In the genomic region with DNA sequence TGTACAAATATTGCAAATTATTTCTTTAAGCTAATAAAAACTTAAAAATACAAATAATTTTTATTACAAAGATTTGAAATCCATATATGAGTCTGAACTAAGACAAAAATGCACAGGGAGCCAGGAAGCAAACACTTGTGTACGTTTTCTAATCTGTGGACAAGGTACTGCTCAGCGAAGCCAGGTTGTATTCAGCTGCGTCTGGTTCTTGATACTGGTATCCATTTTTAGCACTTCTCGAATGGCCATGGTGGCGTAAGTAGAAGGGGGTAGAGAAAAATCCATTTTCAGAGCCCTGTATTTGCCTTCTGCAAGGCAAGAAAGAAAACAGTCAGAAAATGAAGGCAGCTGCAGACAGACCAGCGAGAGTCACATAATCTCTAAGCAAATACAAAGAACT, we compare ENCODE assay signal across 22 cellular contexts.
DNase-seq lines count a peak whose midpoint lies in the region; ATAC-seq, FAIRE-seq and TF ChIP-seq lines count a peak whose summit lies in the region.
"Had no signal": no experiment of that assay in that cellular context is flagged by ENCODE, and none has a peak within 500 bp of the region (broad histone marks: within the 10 kb centered on the region; RNA-seq: fewer than 3 reads in every experiment).

No MANE protein-coding gene starts in this region.

- H3K27ac Mint-ChIP-seq in brain, result peak overlapping the region in 4 of 5 experiments; percentile 55 to 88 (median 81)
- H3K27ac Mint-ChIP-seq in neural progenitor cell, result peak overlapping the region; percentile 81

- intact Hi-C loops in Right ventricle myocardium superior (cut with DNase I), result no loop called here
- intact Hi-C loops in Right ventricle myocardium inferior (cut with DNase I), result no loop called here
- intact Hi-C loops in body of pancreas (cut with DNase I), result no loop called here

- FAIRE-seq in GM19239 (lab: Jason Lieb, UNC), result peak; percentile 8
- FAIRE-seq: A549, GM12891, GM18507, H54 had no signal

- H3K4me3 ChIP-seq in neural progenitor cell, result no peak overlapping the region
- H3K4me3 ChIP-seq in body of pancreas, result no peak overlapping the region
- H3K4me3 ChIP-seq: A549, HAP-1 had no signal

- no peaks in the 10 kb centered on the region for H3K27me3 ChIP-seq in neural progenitor cell
- no peaks in the 10 kb centered on the region for H3K27me3 ChIP-seq in body of pancreas

- H3K36me3 ChIP-seq in neural progenitor cell, result peaks cover 8% of the 10 kb centered on the region
- H3K36me3 ChIP-seq in body of pancreas (replicated peaks in 1 of 2; ENCODE audit: insufficient read depth in 1 of 2, low read depth in 2 of 2), result peaks cover 0 to 2% of the 10 kb centered on the region in 2 donors

- H3K27ac ChIP-seq in neural progenitor cell (peak overlapping the region; percentile 71), body of pancreas (no peak overlapping the region)
- H3K27ac ChIP-seq: A549 had no signal

- H4K20me1 ChIP-seq in neural progenitor cell (ENCODE audit: low read depth), result no peaks in the 10 kb centered on the region

- H3F3A ChIP-seq in neural progenitor cell (ENCODE audit: low read depth), result peaks cover 19% of the 10 kb centered on the region

- DNase-seq in Right ventricle myocardium superior, result no peak
- no peak for DNase-seq in Right ventricle myocardium inferior (ENCODE audit: missing footprints)
- no peak for DNase-seq in GM19239 (ENCODE audit: insufficient read length, low spot score)
- DNase-seq in neural progenitor cell (ENCODE audit: low spot score), result no peak
- no peak for DNase-seq in HT-29 (ENCODE audit: low spot score)
- no peak for DNase-seq in NCI-H2081 (lab: John Stamatoyannopoulos, UW)
- no peak for DNase-seq in body of pancreas
- DNase-seq: 8988T; C1 segment of cervical spinal cord; Calu3; CD4-positive, alpha-beta memory T cell; COR-L47; DMS53; DMS79 treated with DMSO at 0.1 percent for 48 hours; GF-D8; GOT3 had no signal

- peak; percentile 51 for ATAC-seq in Right ventricle myocardium superior (ENCODE audit: poor library complexity)
- no peak for ATAC-seq in Right ventricle myocardium inferior
- no peak for ATAC-seq in body of pancreas
- ATAC-seq: A549 had no signal

- H3K36me3 Mint-ChIP-seq in brain (peaks cover 45% of the 10 kb centered on the region), neural progenitor cell (peaks cover 19% of the 10 kb centered on the region)

- H3K9me3 ChIP-seq in neural progenitor cell (ENCODE audit: low read depth) (no peaks in the 10 kb centered on the region), body of pancreas (no peaks in the 10 kb centered on the region)
- H3K9me3 ChIP-seq: A549, HAP-1 had no signal

- H3K27me3 Mint-ChIP-seq in brain, result no peaks in the 10 kb centered on the region
- peaks cover 3% of the 10 kb centered on the region for H3K27me3 Mint-ChIP-seq in neural progenitor cell (ENCODE audit: insufficient read depth, low read depth)
- H3K27me3 Mint-ChIP-seq: CD4-positive, alpha-beta memory T cell had no signal

- H2AFZ ChIP-seq in neural progenitor cell (replicated peaks), result no peak overlapping the region

- H3K4me3 Mint-ChIP-seq in brain, result peak overlapping the region in 1 of 5 experiments; percentile 36
- no peak overlapping the region for H3K4me3 Mint-ChIP-seq in neural progenitor cell
- H3K4me3 Mint-ChIP-seq: CD4-positive, alpha-beta memory T cell had no signal

- TF ChIP-seq POLR2A in body of pancreas (IDR thresholded peaks at IDR 0.05), result no peak

- no peaks in the 10 kb centered on the region for H3K79me2 ChIP-seq in neural progenitor cell (ENCODE audit: low read depth)

- H3K4me2 ChIP-seq in neural progenitor cell, result peak overlapping the region; percentile 62
- H3K4me2 ChIP-seq: A549 had no signal

- no peak overlapping the region for H3K9ac ChIP-seq in neural progenitor cell

- peaks cover 10% of the 10 kb centered on the region for H3K4me1 ChIP-seq in neural progenitor cell
- no peaks in the 10 kb centered on the region for H3K4me1 ChIP-seq in body of pancreas
- H3K4me1 ChIP-seq: A549 had no signal

- H3K9me3 Mint-ChIP-seq in brain, result no peaks in the 10 kb centered on the region
- no peaks in the 10 kb centered on the region for H3K9me3 Mint-ChIP-seq in neural progenitor cell

- H3K4me1 Mint-ChIP-seq in brain, result peaks cover 27% of the 10 kb centered on the region
- peaks cover 26% of the 10 kb centered on the region for H3K4me1 Mint-ChIP-seq in neural progenitor cell

- TF ChIP-seq CTCF in brain (conservative IDR thresholded peaks at IDR 0.05) (no peak), neural progenitor cell (IDR thresholded peaks at IDR 0.05) (no peak), body of pancreas (IDR thresholded peaks at IDR 0.05) (no peak)

- 85 to 90% methylated on average over 6 of the region's 6 CpGs for WGBS in body of pancreas, 2 donors
